In genomic region chr12:132411457-132411856, GRCh38 we compare ENCODE assay signal across 23 cellular contexts.
A peak's percentile ranks its signal among the peaks of the same experiment; 100 is the strongest.
DNase-seq lines count a peak whose midpoint lies in the region; ATAC-seq, FAIRE-seq and TF ChIP-seq lines count a peak whose summit lies in the region.
"Had no signal": no experiment of that assay in that cellular context is flagged by ENCODE, and none has a peak within 500 bp of the region (broad histone marks: within the 10 kb centered on the region; RNA-seq: fewer than 3 reads in every experiment).

No MANE protein-coding gene starts in this region.

- in situ Hi-C loops in K562 (cut with MboI) = loop anchor here (10.0 kb wide), 1 partner anchor 143 kb away; no protein-coding TSS in a partner anchor

- H3K4me2 ChIP-seq in K562 (ENCODE audit: insufficient read depth, low read length) = no peak overlapping the region
- H3K4me2 ChIP-seq in trophoblast cell (ENCODE audit: low read length) = no peak overlapping the region
- H3K4me2 ChIP-seq: GM23338 had no signal

- no peak overlapping the region for H3K23ac ChIP-seq in trophoblast cell (ENCODE audit: low read length)

- no peaks in the 10 kb centered on the region for H3K9me1 ChIP-seq in K562 (ENCODE audit: control insufficient read depth, insufficient read depth, low read length)

- no peak overlapping the region for H4K12ac ChIP-seq in trophoblast cell (ENCODE audit: low read depth, low read length)

- no peak overlapping the region for H3K14ac ChIP-seq in trophoblast cell (ENCODE audit: low read length)

- no peak overlapping the region for H3K4ac ChIP-seq in trophoblast cell (ENCODE audit: low read depth, low read length)

- TF ChIP-seq CTCF in K562 (IDR thresholded peaks at IDR 0.05 in 2 of 3, conservative IDR thresholded peaks at IDR 0.05 in 1 of 3; ENCODE audit: insufficient read depth in 2 of 3, low read depth in 1 of 3, low read length in 3 of 3) = no peak

- no peak for TF ChIP-seq RAD21 in K562 (CRISPR knock-in tag; conservative IDR thresholded peaks at IDR 0.05 in 1 of 2, IDR thresholded peaks at IDR 0.05 in 1 of 2)

- DNase-seq in NCI-H345 (lab: John Stamatoyannopoulos, UW) (peak; percentile 31), NCI-H345 treated with DMSO at 0.1 percent for 48 hours (lab: John Stamatoyannopoulos, UW; ENCODE audit: unreplicated experiment) (no peak), HTR-8/SVneo (ENCODE audit: insufficient read length, low spot score) (no peak), K562 (ENCODE audit: extremely low read depth in 1 of 4, low spot score in 3 of 4) (no peak), trophoblast cell (peak in 1 of 2 donors; percentile 18), inferior parietal cortex (ENCODE audit: extremely low spot score) (no peak), AML-193 (lab: John Stamatoyannopoulos, UW) (no peak)
- DNase-seq: activated CD4-positive, alpha-beta T cell treated with anti-CD3 and anti-CD28 coated beads, Interleukin-2, amount 50 U/mL, for 48 hours; activated CD4-positive, CD25-positive, alpha-beta regulatory T cell; activated naive CD4-positive, alpha-beta T cell treated with anti-CD3 and anti-CD28 coated beads, Interleukin-2, amount 50 U/mL, for 16 hours; amniotic stem cell; HFFc6; left ventricle myocardium superior; naive thymus-derived CD4-positive, alpha-beta T cell; NCI-H2081 treated with DMSO at 0.1 percent for 48 hours; NCI-H526; ovary; transverse colon had no signal

- H3K36me3 ChIP-seq in K562 (ENCODE audit: control insufficient read depth, insufficient read depth, low read length) (no peaks in the 10 kb centered on the region), trophoblast cell (ENCODE audit: control insufficient read depth in 1 of 2, insufficient read depth in 2 of 2, low read length in 2 of 2) (no peaks in the 10 kb centered on the region)
- H3K36me3 ChIP-seq: ovary, transverse colon had no signal

- no peak for TF ChIP-seq EP300 in K562 (IDR thresholded peaks at IDR 0.05; ENCODE audit: low read length)

- no peak overlapping the region for H2BK120ac ChIP-seq in trophoblast cell (ENCODE audit: insufficient read depth, low read length, poor library complexity)

- H4K91ac ChIP-seq in trophoblast cell (ENCODE audit: low read depth, low read length) = no peak overlapping the region

- H3K27me3 ChIP-seq in K562 (ENCODE audit: control insufficient read depth in 2 of 2, insufficient read depth in 2 of 2, low read length in 2 of 2) (peaks cover 13 to 49% of the 10 kb centered on the region in 2 experiments; a peak in 4 of 5 replicates), trophoblast cell (ENCODE audit: insufficient read depth, low read length) (no peaks in the 10 kb centered on the region)
- H3K27me3 ChIP-seq: ovary had no signal

- H2AFZ ChIP-seq in K562 (ENCODE audit: low read depth, low read length) (no peak overlapping the region), trophoblast cell (ENCODE audit: insufficient read depth, low read length, poor library complexity) (no peak overlapping the region)
- H2AFZ ChIP-seq: GM23338 had no signal

- H3K18ac ChIP-seq in trophoblast cell (ENCODE audit: low read length) = no peak overlapping the region

- H4K8ac ChIP-seq in trophoblast cell (ENCODE audit: low read depth, low read length) = no peak overlapping the region

- intact Hi-C loops in K562 (cut with micrococcal nuclease) = loop anchor here (10.0 kb wide), 1 partner anchor 257 kb away; no protein-coding TSS in a partner anchor

- no peak for TF ChIP-seq POLR2A in K562 (conservative IDR thresholded peaks at IDR 0.05)

- H3K4me1 ChIP-seq in K562 (replicated peaks in 1 of 2; ENCODE audit: control insufficient read depth in 2 of 2, insufficient read depth in 2 of 2, low read length in 2 of 2) (peaks cover 0 to 54% of the 10 kb centered on the region in 2 experiments; a peak in 2 of 5 replicates), trophoblast cell (ENCODE audit: control insufficient read depth in 1 of 2, insufficient read depth in 2 of 2, low read length in 2 of 2) (no peaks in the 10 kb centered on the region)

- no peak overlapping the region for H2BK5ac ChIP-seq in trophoblast cell (ENCODE audit: low read depth, low read length, poor library complexity)

- FAIRE-seq in HTR-8/SVneo (lab: Jason Lieb, UNC) (peak; percentile 80), K562 (lab: Jason Lieb, UNC) (no peak)
- FAIRE-seq: islet of Langerhans, RCC 7860 had no signal

- H3K9ac ChIP-seq in K562 (ENCODE audit: insufficient read depth in 1 of 2, low read depth in 2 of 2, low read length in 2 of 2) (no peak overlapping the region), trophoblast cell (ENCODE audit: low read length) (no peak overlapping the region)

- H3K9me3 ChIP-seq in K562 (replicated peaks; ENCODE audit: control insufficient read depth, insufficient read depth, low read depth, low read length) (no peaks in the 10 kb centered on the region), trophoblast cell (ENCODE audit: insufficient read depth, low read depth, low read length) (peaks cover 7% of the 10 kb centered on the region)
- H3K9me3 ChIP-seq: ovary, transverse colon had no signal

- WGBS in K562 (ENCODE audit: insufficient coverage, low coverage, missing lambda C conversion rate) = 50% methylated on average over 4 of the region's 7 CpGs
- no CpG with 5 or more reads among the region's 7 CpGs for WGBS in trophoblast cell (ENCODE audit: extremely low coverage, insufficient coverage, insufficient read length)

- peaks cover 6% of the 10 kb centered on the region; the same call in 1 of the 2 replicates for H4K20me1 ChIP-seq in K562 (replicated peaks; ENCODE audit: control insufficient read depth, insufficient read depth, low read length)

- H3K79me1 ChIP-seq in trophoblast cell (ENCODE audit: low read length) = no peaks in the 10 kb centered on the region

- no peak overlapping the region for H3K4me3 ChIP-seq in K562
- H3K4me3 ChIP-seq in trophoblast cell (ENCODE audit: low read depth, low read length) = peak overlapping the region; percentile 45
- H3K4me3 ChIP-seq: GM23338, ovary, skin epidermis, transverse colon had no signal

- H3K27ac ChIP-seq in K562 (ENCODE audit: extremely low read depth, low read depth, low read length) = no peak overlapping the region
- no peak overlapping the region for H3K27ac ChIP-seq in trophoblast cell (ENCODE audit: low read depth, low read length)
- H3K27ac ChIP-seq: HL-60, ovary, skin epidermis, transverse colon had no signal

- POLR2A ChIA-PET in K562 (lab: Yijun Ruan, JAX) = interaction anchor here (0.6 to 0.7 kb wide), 2 partner anchors 140 to 338 kb away, joined by 3 read pairs; no protein-coding TSS in a partner anchor

- H2BK12ac ChIP-seq in trophoblast cell (ENCODE audit: low read length) = no peak overlapping the region

- H2AK5ac ChIP-seq in trophoblast cell (ENCODE audit: low read length) = no peak overlapping the region

- H3K79me2 ChIP-seq in K562 (ENCODE audit: control insufficient read depth, insufficient read depth, low read length) (no peaks in the 10 kb centered on the region), trophoblast cell (ENCODE audit: control insufficient read depth, insufficient read depth, low read length, poor library complexity) (no peaks in the 10 kb centered on the region)

- ATAC-seq in K562 = no peak
- ATAC-seq: GM23338; left ventricle myocardium superior; naive thymus-derived CD4-positive, alpha-beta T cell had no signal

- CTCF ChIA-PET in K562 (lab: Yijun Ruan, JAX; ENCODE audit: low intra/inter-chr PET ratio) = no interaction called here

- no TSS peak for BruUV-seq in K562 (replicated peaks; lab: Mats Ljungman, UMichigan)

TF ChIP-seq in K562, 482 proteins besides CTCF, POLR2A, EP300 and RAD21:
- peak; percentile 68; the same call in 1 of the 2 replicates for TF ChIP-seq OTX1 (CRISPR knock-in tag; IDR thresholded peaks at IDR 0.05)
- TF ChIP-seq MAFG (tag; conservative IDR thresholded peaks at IDR 0.05) = peak; percentile 43
- peak; percentile 51; the same call in 1 of the 2 replicates for TF ChIP-seq ELF4 (CRISPR knock-in tag; IDR thresholded peaks at IDR 0.05)
- TF ChIP-seq SREBF2 (CRISPR knock-in tag; IDR thresholded peaks at IDR 0.05) = no peak
- 0 out of 2 replicates have a peak, but pooled peaks have one; percentile 40 for TF ChIP-seq ZNF316 (IDR thresholded peaks at IDR 0.05)
- no peak for TF ChIP-seq KLF10 (CRISPR knock-in tag; IDR thresholded peaks at IDR 0.05)
